Comparison of ENCODE assay signal across 12 cellular contexts in the genomic region with DNA sequence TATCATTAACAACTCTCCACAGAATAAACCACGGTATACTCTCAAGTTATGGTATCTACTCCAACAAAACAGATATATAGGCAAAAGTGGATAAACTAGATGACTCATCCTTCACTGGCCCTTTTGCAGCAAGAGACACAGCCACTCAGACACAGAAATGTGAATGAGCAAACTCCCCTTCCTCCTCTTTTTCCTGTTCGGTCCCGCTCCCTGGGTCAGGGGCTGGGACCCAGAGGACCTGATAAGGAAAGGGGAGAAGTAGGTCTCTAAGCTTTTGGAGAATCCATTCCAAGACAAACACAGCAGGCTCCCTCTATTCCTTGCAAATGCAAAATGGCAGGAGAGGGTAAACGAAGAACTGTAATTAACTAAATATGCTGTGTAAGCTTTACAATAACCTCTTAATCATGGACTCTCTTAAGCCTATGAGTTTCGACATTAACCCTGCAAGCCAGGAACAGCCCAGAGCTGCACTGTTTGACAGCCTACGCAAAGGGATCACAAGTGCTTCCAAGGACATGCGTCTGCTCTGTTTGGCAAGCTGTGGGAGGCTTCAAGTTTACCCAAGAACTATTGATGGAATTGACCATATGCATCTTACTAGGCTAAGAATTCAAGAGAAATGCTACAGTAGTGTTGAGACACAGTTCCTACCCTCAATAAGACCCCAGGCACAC.
DNase-seq lines count a peak whose midpoint lies in the region; TF ChIP-seq lines count a peak whose summit lies in the region.
"Had no signal": no experiment of that assay in that cellular context is flagged by ENCODE, and none has a peak within 500 bp of the region (broad histone marks: within the 10 kb centered on the region; RNA-seq: fewer than 3 reads in every experiment).

No MANE protein-coding gene starts in this region.

- TF ChIP-seq CTCF in adrenal gland (IDR thresholded peaks at IDR 0.05): no peak
- TF ChIP-seq CTCF in fibroblast of villous mesenchyme (IDR thresholded peaks at IDR 0.05; ENCODE audit: insufficient read depth, low read depth, low read length): no peak
- TF ChIP-seq CTCF in progenitor cell of endocrine pancreas (IDR thresholded peaks at IDR 0.05; ENCODE audit: unreplicated experiment): no peak

- DNase-seq in GM23248: peak; percentile 53
- peak; percentile 26 to 72 (median 53) for DNase-seq in adrenal gland
- peak; percentile 83 for DNase-seq in fibroblast of villous mesenchyme (ENCODE audit: low read depth)
- DNase-seq in progenitor cell of endocrine pancreas (ENCODE audit: low spot score, unreplicated experiment): no peak
- DNase-seq in COLO668 (lab: John Stamatoyannopoulos, UW; ENCODE audit: unreplicated experiment): no peak
- DNase-seq in pons (ENCODE audit: low spot score): no peak
- no peak for DNase-seq in activated CD4-positive, CD25-positive, alpha-beta regulatory T cell treated with anti-CD3 and anti-CD28 coated beads, Interleukin-2, amount 50 U/mL, for 72 hours
- no peak for DNase-seq in NOMO-1 treated with dmso at 0.1 percent for 144 hours (lab: John Stamatoyannopoulos, UW; ENCODE audit: unreplicated experiment)
- DNase-seq: activated CD4-positive, alpha-beta T cell treated with anti-CD3 and anti-CD28 coated beads, Interleukin-2, amount 50 U/mL, for 4 hours; hippocampal formation; small intestine had no signal

- no peak overlapping the region for H3K4me3 ChIP-seq in GM23248
- peak overlapping the region in 1 of 4 donors; percentile 16 for H3K4me3 ChIP-seq in adrenal gland
- no peak overlapping the region for H3K4me3 ChIP-seq in fibroblast of villous mesenchyme (ENCODE audit: low read depth, low read length)
- H3K4me3 ChIP-seq: BLaER1 treated with 17β-estradiol and CSF1 and Interleukin-3, amounts not matched to agents 10 nM and 100 nM had no signal

- H3K4me2 ChIP-seq in GM23248 (ENCODE audit: unreplicated experiment): peak overlapping the region; percentile 43
- H3K4me2 ChIP-seq: BLaER1 treated with 17β-estradiol and CSF1 and Interleukin-3, amounts not matched to agents 10 nM and 100 nM had no signal

- intact Hi-C loops in adrenal gland (cut with DNase I): no loop called here

- H3K27me3 Mint-ChIP-seq in progenitor cell of endocrine pancreas: no peaks in the 10 kb centered on the region

- H3K79me2 ChIP-seq in GM23248 (ENCODE audit: insufficient read depth): peaks cover 95% of the 10 kb centered on the region

- no peaks in the 10 kb centered on the region for H3K27me3 ChIP-seq in GM23248 (replicated peaks; ENCODE audit: insufficient read depth)
- no peaks in the 10 kb centered on the region for H3K27me3 ChIP-seq in adrenal gland
- H3K27me3 ChIP-seq: BLaER1 treated with 17β-estradiol and CSF1 and Interleukin-3, amounts not matched to agents 10 nM and 100 nM had no signal

- WGBS in GM23248 (ENCODE audit: low coverage in 1 of 2, low lambda C conversion rate in 2 of 2, missing lambda C conversion rate in 2 of 2), 2 experiments: 73 to 82% methylated on average over 7 of the region's 7 CpGs
- 41 to 44% (median 41%) methylated on average over 7 of the region's 7 CpGs for WGBS in adrenal gland, 4 donors

- no peak overlapping the region for H3K27ac ChIP-seq in GM23248
- peak overlapping the region in 3 of 5 donors; percentile 35 to 45 (median 38) for H3K27ac ChIP-seq in adrenal gland
- H3K27ac ChIP-seq: BLaER1 treated with 17β-estradiol and CSF1 and Interleukin-3, amounts not matched to agents 10 nM and 100 nM had no signal

- H3K27ac Mint-ChIP-seq in progenitor cell of endocrine pancreas: peak overlapping the region; percentile 12

- H2AFZ ChIP-seq in GM23248: no peak overlapping the region

- peaks cover 34% of the 10 kb centered on the region for H3K4me1 ChIP-seq in GM23248 (ENCODE audit: insufficient read depth)
- peaks cover 15 to 29% of the 10 kb centered on the region in 2 donors for H3K4me1 ChIP-seq in adrenal gland (replicated peaks in 1 of 2)
- H3K4me1 ChIP-seq: BLaER1 treated with 17β-estradiol and CSF1 and Interleukin-3, amounts not matched to agents 10 nM and 100 nM had no signal

- H3K36me3 ChIP-seq in GM23248 (ENCODE audit: low read depth): no peaks in the 10 kb centered on the region
- no peaks in the 10 kb centered on the region for H3K36me3 ChIP-seq in adrenal gland (replicated peaks in 1 of 2)
- H3K36me3 ChIP-seq: BLaER1 treated with 17β-estradiol and CSF1 and Interleukin-3, amounts not matched to agents 10 nM and 100 nM had no signal

- H3K4me1 Mint-ChIP-seq in progenitor cell of endocrine pancreas (ENCODE audit: low read depth): peaks cover 39% of the 10 kb centered on the region

- no peaks in the 10 kb centered on the region for H3K36me3 Mint-ChIP-seq in progenitor cell of endocrine pancreas (ENCODE audit: insufficient read depth)

- H3K9me3 ChIP-seq in GM23248 (ENCODE audit: low read depth) (no peaks in the 10 kb centered on the region), adrenal gland (replicated peaks in 1 of 3) (no peaks in the 10 kb centered on the region)
- H3K9me3 ChIP-seq: BLaER1 treated with 17β-estradiol and CSF1 and Interleukin-3, amounts not matched to agents 10 nM and 100 nM had no signal

- TF ChIP-seq POLR2A in adrenal gland (IDR thresholded peaks at IDR 0.05): no peak

- in situ Hi-C loops in GM23248 (cut with MboI): no loop called here

- no peaks in the 10 kb centered on the region for H3K9me3 Mint-ChIP-seq in progenitor cell of endocrine pancreas (ENCODE audit: low read depth)

- no peak overlapping the region for H3K9ac ChIP-seq in GM23248
- H3K9ac ChIP-seq: BLaER1 treated with 17β-estradiol and CSF1 and Interleukin-3, amounts not matched to agents 10 nM and 100 nM had no signal

- H4K20me1 ChIP-seq in GM23248 (ENCODE audit: insufficient read depth): no peaks in the 10 kb centered on the region
- H4K20me1 ChIP-seq: BLaER1 treated with 17β-estradiol and CSF1 and Interleukin-3, amounts not matched to agents 10 nM and 100 nM had no signal

- H3K4me3 Mint-ChIP-seq in progenitor cell of endocrine pancreas (ENCODE audit: low read depth): no peak overlapping the region

- H3F3A ChIP-seq in GM23248 (ENCODE audit: insufficient read depth): no peaks in the 10 kb centered on the region

- H3K9me2 ChIP-seq in GM23248 (ENCODE audit: insufficient read depth): no peaks in the 10 kb centered on the region

Comparison
In these comparisons a context has a peak if more than half of its experiments do, and no peak if none do; other contexts are left out.
1. DNase-seq: peak in GM23248 (single experiment), adrenal gland (7 of 7) and fibroblast of villous mesenchyme (single experiment); none in progenitor cell of endocrine pancreas (single experiment), COLO668 (single experiment), pons (single experiment), activated CD4-positive, CD25-positive, alpha-beta regulatory T cell treated with anti-CD3 and anti-CD28 coated beads, Interleukin-2, amount 50 U/mL, for 72 hours (single experiment) and NOMO-1 treated with dmso at 0.1 percent for 144 hours (single experiment).